Comparison of ENCODE assay signal across 8 cellular contexts in genomic region chr19:44304659-44305193, GRCh38.
DNase-seq lines count a peak whose midpoint lies in the region; ATAC-seq lines count a peak whose summit lies in the region.

ZNF235 (minus strand) TSS chr19:44305025; CDS start chr19:44303404, 1,621 bp downstream.

- peaks cover 6 to 23% of the 10 kb centered on the region in 2 donors for H3K4me1 Mint-ChIP-seq in effector memory CD8-positive, alpha-beta T cell (ENCODE audit: low read depth in 2 of 2)

- H3K27ac Mint-ChIP-seq in effector memory CD8-positive, alpha-beta T cell: peak within 1 kb of the TSS; percentile 80 to 84

- peak within 1 kb of the TSS; percentile 87 to 91 for H3K4me3 Mint-ChIP-seq in effector memory CD8-positive, alpha-beta T cell

- peaks cover 23% of the 10 kb centered on the region for H3K36me3 Mint-ChIP-seq in effector memory CD8-positive, alpha-beta T cell (ENCODE audit: insufficient read depth)

- H3K27me3 Mint-ChIP-seq in effector memory CD8-positive, alpha-beta T cell: peaks cover 10 to 11% of the 10 kb centered on the region in 2 donors

- peak; percentile 95 for DNase-seq in CD1c-positive myeloid dendritic cell (ENCODE audit: extremely low spot score)
- DNase-seq in HK-2 (ENCODE audit: unreplicated experiment): peak; percentile 94
- peak; percentile 82 for DNase-seq in NCI-H82 treated with DMSO at 0.1 percent for 48 hours (lab: John Stamatoyannopoulos, UW; ENCODE audit: unreplicated experiment)
- DNase-seq in activated CD8-positive, alpha-beta memory T cell treated with anti-CD3 and anti-CD28 coated beads for 24 hours: peak; percentile 86
- DNase-seq in effector memory CD8-positive, alpha-beta T cell: peak; percentile 44 to 46 (median 45)
- peak; percentile 99 for DNase-seq in medulla oblongata (ENCODE audit: extremely low spot score)
- peak; percentile 60 to 76 (median 68) for DNase-seq in stimulated activated CD4-positive, alpha-beta T cell treated with anti-CD3 and anti-CD28 coated beads, TNF-alpha, amount 100 ng/mL, for 48 hours (ENCODE audit: low read depth in 3 of 3)

- H3K9me3 Mint-ChIP-seq in effector memory CD8-positive, alpha-beta T cell: peaks cover 0 to 8% of the 10 kb centered on the region in 2 donors

- ATAC-seq in GM19397 (IDR thresholded peaks at IDR 0.05; ENCODE audit: unreplicated experiment): peak; percentile 95
- peak; percentile 97 for ATAC-seq in effector memory CD8-positive, alpha-beta T cell (replicated peaks)

Comparison
In these comparisons a context has a peak if more than half of its experiments do, and no peak if none do; other contexts are left out.
1. Peak in every context shown above with its lines: DNase-seq and ATAC-seq.
2. DNase-seq: peak in every context shown above with its lines; median percentile 99 in medulla oblongata; 95 in CD1c-positive myeloid dendritic cell; 94 in HK-2; 86 in activated CD8-positive, alpha-beta memory T cell treated with anti-CD3 and anti-CD28 coated beads for 24 hours; 82 in NCI-H82 treated with DMSO at 0.1 percent for 48 hours; 68 in stimulated activated CD4-positive, alpha-beta T cell treated with anti-CD3 and anti-CD28 coated beads, TNF-alpha, amount 100 ng/mL, for 48 hours; 45 in effector memory CD8-positive, alpha-beta T cell.